Comparison of ENCODE assay signal across 30 cellular contexts in genomic region chr2:29001791-29002190, GRCh38. TPM values are rescaled to one million over a fixed set of nuclear protein-coding genes. Genes with fewer than 3 reads are reported as not detected.
DNase-seq lines count a peak whose midpoint lies in the region; ATAC-seq and TF ChIP-seq lines count a peak whose summit lies in the region.
"Had no signal": no experiment of that assay in that cellular context is flagged by ENCODE, and none has a peak within 500 bp of the region (broad histone marks: within the 10 kb centered on the region; RNA-seq: fewer than 3 reads in every experiment).

No MANE protein-coding gene starts in this region.

- no peak for DNase-seq in activated T-cell treated with anti-CD3 and anti-CD28 coated beads, Interleukin-2, amount 50 U/mL, for 24 hours
- no peak for DNase-seq in activated T-cell treated with anti-CD3 and anti-CD28 coated beads, Interleukin-2, amount 50 U/mL, for 1 hour
- no peak for DNase-seq in T-helper 2 cell treated with Interferon-gamma antibody and Interleukin-4, amounts not matched to agents 5 μg/mL and 100 μg/mL, for 36 hours (ENCODE audit: low spot score)
- DNase-seq in effector memory CD8-positive, alpha-beta T cell: peak in 2 of 3 experiments; percentile 21 to 32
- DNase-seq in stomach: no peak
- no peak for DNase-seq in stimulated activated CD4-positive, alpha-beta T cell treated with anti-CD3 and anti-CD28 coated beads, Interleukin-1b, Interleukin-23, amount 100 ng/mL, for 48 hours
- DNase-seq: activated CD4-positive, alpha-beta T cell treated with anti-CD3 and anti-CD28 coated beads, Interleukin-2, amount 10 ng/mL, durations not matched to agents 24 days and 14 days; activated gamma-delta T cell; amygdala; COR-L47; H9; head of caudate nucleus; kidney glomerular epithelial cell; mucosa of descending colon; NCI-H1105 treated with DMSO at 0.1 percent for 48 hours; NCI-H2029; NCI-H526; NK-92 treated with Interleukin-12 subunit alpha and Interleukin-12 subunit beta, amount 100 ng/mL, for 24 hours; PC-3; sigmoid colon; stimulated activated CD4-positive, alpha-beta T cell treated with anti-CD3 and anti-CD28 coated beads, Interleukin-4, amount 100 ng/mL, for 4 hours; stimulated activated naive CD8-positive, alpha-beta T cell treated with anti-CD3 and anti-CD28 coated beads, Interleukin-15, Interleukin-2, amounts not matched to agents 100 U/mL and 50 U/mL, for 24 hours; T-helper 9 cell had no signal

- intact Hi-C loops in stomach (cut with DNase I; ENCODE audit: low total_unique reads): no loop called here

- peak; percentile 69 for ATAC-seq in effector memory CD8-positive, alpha-beta T cell (replicated peaks)
- no peak for ATAC-seq in stimulated activated memory B cell treated with anti-CD40 and anti-IgM and Interleukin-4, amounts not matched to agents 10 μg/mL and 1 μg/mL and 100 μg/mL, for 72 hours
- ATAC-seq in gastroesophageal sphincter: no peak
- ATAC-seq: mucosa of descending colon; PC-3; stimulated activated naive CD8-positive, alpha-beta T cell treated with anti-CD3 and anti-CD28 coated beads, Interleukin-15, Interleukin-2, amounts not matched to agents 100 U/mL and 50 U/mL, for 24 hours had no signal

- peak overlapping the region; percentile 1 for H3K27ac Mint-ChIP-seq in activated T-cell treated with anti-CD3 and anti-CD28 coated beads, Interleukin-2, amount 50 U/mL, for 24 hours
- H3K27ac Mint-ChIP-seq in T-helper 2 cell treated with Interferon-gamma antibody and Interleukin-4, amounts not matched to agents 5 μg/mL and 100 μg/mL, for 36 hours: peak overlapping the region; percentile 73
- H3K27ac Mint-ChIP-seq in effector memory CD8-positive, alpha-beta T cell: peak overlapping the region; percentile 96
- peak overlapping the region; percentile 8 for H3K27ac Mint-ChIP-seq in stimulated activated memory B cell treated with anti-CD40 and anti-IgM and Interleukin-4, amounts not matched to agents 10 μg/mL and 1 μg/mL and 100 μg/mL, for 72 hours
- H3K27ac Mint-ChIP-seq: activated CD4-positive, alpha-beta T cell treated with anti-CD3 and anti-CD28 coated beads, Interleukin-2, amount 10 ng/mL, durations not matched to agents 24 days and 14 days had no signal

- H3K9me3 ChIP-seq in gastroesophageal sphincter (no peaks in the 10 kb centered on the region), stomach (no peaks in the 10 kb centered on the region)
- H3K9me3 ChIP-seq: mucosa of descending colon, neutrophil, prostate gland, sigmoid colon, thoracic aorta had no signal

- H3K9me3 Mint-ChIP-seq in activated T-cell treated with anti-CD3 and anti-CD28 coated beads, Interleukin-2, amount 50 U/mL, for 24 hours: no peaks in the 10 kb centered on the region
- H3K9me3 Mint-ChIP-seq in T-helper 2 cell treated with Interferon-gamma antibody and Interleukin-4, amounts not matched to agents 5 μg/mL and 100 μg/mL, for 36 hours: no peaks in the 10 kb centered on the region
- H3K9me3 Mint-ChIP-seq in effector memory CD8-positive, alpha-beta T cell: no peaks in the 10 kb centered on the region
- no peaks in the 10 kb centered on the region for H3K9me3 Mint-ChIP-seq in stimulated activated memory B cell treated with anti-CD40 and anti-IgM and Interleukin-4, amounts not matched to agents 10 μg/mL and 1 μg/mL and 100 μg/mL, for 72 hours
- H3K9me3 Mint-ChIP-seq: activated CD4-positive, alpha-beta T cell treated with anti-CD3 and anti-CD28 coated beads, Interleukin-2, amount 10 ng/mL, durations not matched to agents 24 days and 14 days; H9 had no signal

- H3K4me1 ChIP-seq in gastroesophageal sphincter (no peaks in the 10 kb centered on the region), stomach (no peaks in the 10 kb centered on the region)
- H3K4me1 ChIP-seq: prostate gland had no signal

- H3K27me3 Mint-ChIP-seq in activated T-cell treated with anti-CD3 and anti-CD28 coated beads, Interleukin-2, amount 50 U/mL, for 24 hours: no peaks in the 10 kb centered on the region
- H3K27me3 Mint-ChIP-seq in T-helper 2 cell treated with Interferon-gamma antibody and Interleukin-4, amounts not matched to agents 5 μg/mL and 100 μg/mL, for 36 hours (ENCODE audit: low read depth): peaks cover 3% of the 10 kb centered on the region
- H3K27me3 Mint-ChIP-seq in effector memory CD8-positive, alpha-beta T cell: no peaks in the 10 kb centered on the region
- H3K27me3 Mint-ChIP-seq in stimulated activated memory B cell treated with anti-CD40 and anti-IgM and Interleukin-4, amounts not matched to agents 10 μg/mL and 1 μg/mL and 100 μg/mL, for 72 hours: peaks cover 10% of the 10 kb centered on the region

- no peak for TF ChIP-seq CTCF in gastroesophageal sphincter (IDR thresholded peaks at IDR 0.05)
- TF ChIP-seq CTCF in stomach (IDR thresholded peaks at IDR 0.05): no peak

- H3K4me1 Mint-ChIP-seq in activated T-cell treated with anti-CD3 and anti-CD28 coated beads, Interleukin-2, amount 50 U/mL, for 24 hours (ENCODE audit: low read depth): peaks cover 21% of the 10 kb centered on the region
- peaks cover 23% of the 10 kb centered on the region for H3K4me1 Mint-ChIP-seq in T-helper 2 cell treated with Interferon-gamma antibody and Interleukin-4, amounts not matched to agents 5 μg/mL and 100 μg/mL, for 36 hours (ENCODE audit: low read depth)
- peaks cover 18 to 29% of the 10 kb centered on the region in 2 donors for H3K4me1 Mint-ChIP-seq in effector memory CD8-positive, alpha-beta T cell (ENCODE audit: low read depth in 2 of 2)
- H3K4me1 Mint-ChIP-seq in stimulated activated memory B cell treated with anti-CD40 and anti-IgM and Interleukin-4, amounts not matched to agents 10 μg/mL and 1 μg/mL and 100 μg/mL, for 72 hours: peaks cover 18% of the 10 kb centered on the region

- TF ChIP-seq POLR2A in gastroesophageal sphincter (IDR thresholded peaks at IDR 0.05) (no peak), stomach (IDR thresholded peaks at IDR 0.05) (no peak)

- H3K36me3 Mint-ChIP-seq in activated T-cell treated with anti-CD3 and anti-CD28 coated beads, Interleukin-2, amount 50 U/mL, for 24 hours (ENCODE audit: low read depth): no peaks in the 10 kb centered on the region
- no peaks in the 10 kb centered on the region for H3K36me3 Mint-ChIP-seq in T-helper 2 cell treated with Interferon-gamma antibody and Interleukin-4, amounts not matched to agents 5 μg/mL and 100 μg/mL, for 36 hours (ENCODE audit: low read depth)
- peaks cover 10% of the 10 kb centered on the region for H3K36me3 Mint-ChIP-seq in effector memory CD8-positive, alpha-beta T cell (ENCODE audit: insufficient read depth)
- no peaks in the 10 kb centered on the region for H3K36me3 Mint-ChIP-seq in stimulated activated memory B cell treated with anti-CD40 and anti-IgM and Interleukin-4, amounts not matched to agents 10 μg/mL and 1 μg/mL and 100 μg/mL, for 72 hours

- H3K27ac ChIP-seq in gastroesophageal sphincter: no peak overlapping the region
- no peak overlapping the region for H3K27ac ChIP-seq in stomach
- H3K27ac ChIP-seq: prostate gland, sigmoid colon, thoracic aorta, VCaP had no signal

- no peak overlapping the region for H3K4me3 ChIP-seq in gastroesophageal sphincter
- H3K4me3 ChIP-seq in stomach: no peak overlapping the region
- H3K4me3 ChIP-seq: lung, mucosa of descending colon, prostate gland, sigmoid colon, thoracic aorta had no signal

- H3K36me3 ChIP-seq in gastroesophageal sphincter (no peaks in the 10 kb centered on the region), stomach (no peaks in the 10 kb centered on the region)
- H3K36me3 ChIP-seq: neutrophil, prostate gland, sigmoid colon, thoracic aorta had no signal

- no peak overlapping the region for H3K4me3 Mint-ChIP-seq in activated T-cell treated with anti-CD3 and anti-CD28 coated beads, Interleukin-2, amount 50 U/mL, for 24 hours
- H3K4me3 Mint-ChIP-seq in T-helper 2 cell treated with Interferon-gamma antibody and Interleukin-4, amounts not matched to agents 5 μg/mL and 100 μg/mL, for 36 hours: peak overlapping the region; percentile 14
- peak overlapping the region; percentile 44 to 63 for H3K4me3 Mint-ChIP-seq in effector memory CD8-positive, alpha-beta T cell
- H3K4me3 Mint-ChIP-seq in stimulated activated memory B cell treated with anti-CD40 and anti-IgM and Interleukin-4, amounts not matched to agents 10 μg/mL and 1 μg/mL and 100 μg/mL, for 72 hours: no peak overlapping the region
- H3K4me3 Mint-ChIP-seq: activated CD4-positive, alpha-beta T cell treated with anti-CD3 and anti-CD28 coated beads, Interleukin-2, amount 10 ng/mL, durations not matched to agents 24 days and 14 days; H9 had no signal

- TF ChIP-seq EP300 in gastroesophageal sphincter (IDR thresholded peaks at IDR 0.05) (no peak), stomach (IDR thresholded peaks at IDR 0.05) (no peak)

- 100% methylated on average over 2 of the region's 4 CpGs; no CpG with 5 or more reads in 1 of the 2 donors for WGBS in gastroesophageal sphincter (ENCODE audit: low coverage in 1 of 2), 2 donors
- 84 to 96% (median 89%) methylated on average over 4 of the region's 4 CpGs for WGBS in stomach, 5 donors

- H3K27me3 ChIP-seq in gastroesophageal sphincter (no peaks in the 10 kb centered on the region), stomach (peaks cover 0 to 3% (median 0%) of the 10 kb centered on the region in 3 donors)
- H3K27me3 ChIP-seq: neutrophil, sigmoid colon had no signal

RNA-seq across cellular contexts. Expression of gene TOGARAM2, which starts 20.7 kb away (rescaled TPM):
- total RNA-seq in gastroesophageal sphincter: 1 to 10 TPM; 1.5 to 3.8 (median 1.9) TPM
- 1 to 10 TPM in 2 of 5 donors, under 1 TPM in 2, not detected in 1; 0.43 to 3.5 (median 1.00) TPM for total RNA-seq in stomach
- 1 to 10 TPM in 1 of 3 donors, under 1 TPM in 2; 0.56 to 1.2 (median 0.80) TPM for polyA plus RNA-seq in stomach
- total RNA-seq: PC-3 had no signal

Comparison
In these comparisons a context has a peak if more than half of its experiments do, and no peak if none do; other contexts are left out.
1. DNase-seq: peak in effector memory CD8-positive, alpha-beta T cell (2 of 3); none in activated T-cell treated with anti-CD3 and anti-CD28 coated beads, Interleukin-2, amount 50 U/mL, for 24 hours (single experiment), activated T-cell treated with anti-CD3 and anti-CD28 coated beads, Interleukin-2, amount 50 U/mL, for 1 hour (single experiment), T-helper 2 cell treated with Interferon-gamma antibody and Interleukin-4, amounts not matched to agents 5 μg/mL and 100 μg/mL, for 36 hours (single experiment), stomach (single experiment) and stimulated activated CD4-positive, alpha-beta T cell treated with anti-CD3 and anti-CD28 coated beads, Interleukin-1b, Interleukin-23, amount 100 ng/mL, for 48 hours (single experiment).
2. H3K27ac Mint-ChIP-seq: peak in every context shown above with its lines; median percentile 96 in effector memory CD8-positive, alpha-beta T cell; 73 in T-helper 2 cell treated with Interferon-gamma antibody and Interleukin-4, amounts not matched to agents 5 μg/mL and 100 μg/mL, for 36 hours; 8 in stimulated activated memory B cell treated with anti-CD40 and anti-IgM and Interleukin-4, amounts not matched to agents 10 μg/mL and 1 μg/mL and 100 μg/mL, for 72 hours; 1 in activated T-cell treated with anti-CD3 and anti-CD28 coated beads, Interleukin-2, amount 50 U/mL, for 24 hours.
3. H3K4me3 Mint-ChIP-seq: peak in T-helper 2 cell treated with Interferon-gamma antibody and Interleukin-4, amounts not matched to agents 5 μg/mL and 100 μg/mL, for 36 hours (single experiment) and effector memory CD8-positive, alpha-beta T cell (2 of 2); none in activated T-cell treated with anti-CD3 and anti-CD28 coated beads, Interleukin-2, amount 50 U/mL, for 24 hours (single experiment) and stimulated activated memory B cell treated with anti-CD40 and anti-IgM and Interleukin-4, amounts not matched to agents 10 μg/mL and 1 μg/mL and 100 μg/mL, for 72 hours (single experiment).